36 cellular contexts compared by ENCODE assay signal in genomic region chr13:69567514-69567913, GRCh38.
"Had no signal": no experiment of that assay in that cellular context is flagged by ENCODE, and none has a peak within 500 bp of the region (broad histone marks: within the 10 kb centered on the region; RNA-seq: fewer than 3 reads in every experiment).

No MANE protein-coding gene starts in this region.

- DNase-seq: Karpas-422, Kasumi-1, MG63, MM.1S, MV-4-11, NCI-H1048, NCI-H1092, NCI-H1092 treated with DMSO at 0.1 percent for 48 hours, NCI-H1105, NCI-H1105 treated with DMSO at 0.1 percent for 48 hours, NCI-H1417, NCI-H1417 treated with DMSO at 0.1 percent for 48 hours, NCI-H1436, NCI-H1436 treated with DMSO at 0.1 percent for 48 hours, NCI-H146, NCI-H1694, NCI-H1694 treated with DMSO at 0.1 percent for 48 hours, NCI-H187, NCI-H187 treated with DMSO at 0.1 percent for 48 hours, NCI-H1930, NCI-H2029, NCI-H2029 treated with DMSO at 0.1 percent for 48 hours, NCI-H2081, NCI-H2081 treated with DMSO at 0.1 percent for 48 hours, NCI-H2107, NCI-H2171, NCI-H2171 treated with DMSO at 0.1 percent for 48 hours, NCI-H2227 treated with DMSO at 0.1 percent for 48 hours, NCI-H226, NCI-H345, NCI-H446, NCI-H446 treated with DMSO at 0.1 percent for 48 hours, NCI-H510A, NCI-H510A treated with DMSO at 0.1 percent for 48 hours, NCI-H524 had no signal

- H3K9me3 ChIP-seq: MG63 had no signal

- H3K4me2 ChIP-seq: KMS-11 had no signal

- H3K27ac ChIP-seq: KMS-11 had no signal

- H3K36me3 ChIP-seq: MG63 had no signal

- H3K9ac ChIP-seq: KMS-11 had no signal

- H3K4me3 ChIP-seq: MG63 had no signal

- H3K27me3 ChIP-seq: MG63 had no signal
